8 cellular contexts compared by ENCODE assay signal in genomic region chr12:47870175-47870781, GRCh38. TPM values are rescaled to one million over a fixed set of nuclear protein-coding genes. Genes with fewer than 3 reads are reported as not detected.
DNase-seq lines count a peak whose midpoint lies in the region; ATAC-seq and TF ChIP-seq lines count a peak whose summit lies in the region.

No MANE protein-coding gene starts in this region.

- ATAC-seq in HG02610 (IDR thresholded peaks at IDR 0.05; ENCODE audit: unreplicated experiment): no peak

- peaks cover 91% of the 10 kb centered on the region for H3K36me3 Mint-ChIP-seq in activated CD4-positive, alpha-beta T cell treated with anti-CD3 and anti-CD28 coated beads, Interleukin-2, amount 10 ng/mL, durations not matched to agents 24 days and 14 days (ENCODE audit: low read depth)
- no peaks in the 10 kb centered on the region for H3K36me3 Mint-ChIP-seq in mesothelial cell of epicardium

- peaks cover 77% of the 10 kb centered on the region for H3K4me1 Mint-ChIP-seq in activated CD4-positive, alpha-beta T cell treated with anti-CD3 and anti-CD28 coated beads, Interleukin-2, amount 10 ng/mL, durations not matched to agents 24 days and 14 days
- peaks cover 2% of the 10 kb centered on the region for H3K4me1 Mint-ChIP-seq in mesothelial cell of epicardium

- no peaks in the 10 kb centered on the region for H3K27me3 Mint-ChIP-seq in activated CD4-positive, alpha-beta T cell treated with anti-CD3 and anti-CD28 coated beads, Interleukin-2, amount 10 ng/mL, durations not matched to agents 24 days and 14 days
- H3K27me3 Mint-ChIP-seq in mesothelial cell of epicardium (ENCODE audit: low read depth): no peaks in the 10 kb centered on the region

- intact Hi-C loops in activated CD4-positive, alpha-beta T cell treated with anti-CD3 and anti-CD28 coated beads, Interleukin-2, amount 10 ng/mL, durations not matched to agents 24 days and 14 days (cut with micrococcal nuclease): no loop called here

- H3K4me3 ChIP-seq in cardiac fibroblast (replicated peaks in 1 of 2; ENCODE audit: low read depth in 2 of 2, low read length in 2 of 2): no peak overlapping the region

- H3K27ac Mint-ChIP-seq in activated CD4-positive, alpha-beta T cell treated with anti-CD3 and anti-CD28 coated beads, Interleukin-2, amount 10 ng/mL, durations not matched to agents 24 days and 14 days: peak overlapping the region; percentile 93
- H3K27ac Mint-ChIP-seq in mesothelial cell of epicardium: no peak overlapping the region

- DNase-seq in activated CD4-positive, alpha-beta T cell treated with anti-CD3 and anti-CD28 coated beads, Interleukin-2, amount 10 ng/mL, durations not matched to agents 24 days and 14 days: no peak
- no peak for DNase-seq in activated CD4-positive, alpha-beta T cell treated with anti-CD3 and anti-CD28 coated beads, Interleukin-2, amount 50 U/mL, for 4 hours
- peak; percentile 82 for DNase-seq in LHCN-M2 (ENCODE audit: low read depth)
- peak; percentile 42 to 59 for DNase-seq in cardiac fibroblast (ENCODE audit: low read depth in 2 of 2)
- peak; percentile 78 for DNase-seq in mesenteric fat pad (ENCODE audit: low spot score)
- no peak for DNase-seq in mesothelial cell of epicardium (ENCODE audit: low spot score in 2 of 2, unreplicated experiment in 2 of 2)
- DNase-seq in SIG-M5 treated with dmso at 0.1 percent for 504 hours (lab: John Stamatoyannopoulos, UW; ENCODE audit: unreplicated experiment): no peak

- TF ChIP-seq CTCF in cardiac fibroblast (IDR thresholded peaks at IDR 0.05; ENCODE audit: low read depth, low read length) (peak; percentile 63), mesothelial cell of epicardium (IDR thresholded peaks at IDR 0.05; ENCODE audit: unreplicated experiment) (no peak)

- H3K9me3 Mint-ChIP-seq in activated CD4-positive, alpha-beta T cell treated with anti-CD3 and anti-CD28 coated beads, Interleukin-2, amount 10 ng/mL, durations not matched to agents 24 days and 14 days: no peaks in the 10 kb centered on the region
- no peaks in the 10 kb centered on the region for H3K9me3 Mint-ChIP-seq in mesothelial cell of epicardium

- peak overlapping the region; percentile 51 for H3K4me3 Mint-ChIP-seq in activated CD4-positive, alpha-beta T cell treated with anti-CD3 and anti-CD28 coated beads, Interleukin-2, amount 10 ng/mL, durations not matched to agents 24 days and 14 days
- no peak overlapping the region for H3K4me3 Mint-ChIP-seq in mesothelial cell of epicardium

RNA-seq across cellular contexts. Expression of gene VDR, which starts 34.5 kb away (rescaled TPM):
- total RNA-seq in activated CD4-positive, alpha-beta T cell treated with anti-CD3 and anti-CD28 coated beads, Interleukin-2, amount 10 ng/mL, durations not matched to agents 24 days and 14 days: 267 and 277 TPM in 2 replicates
- 5.8 and 5.9 TPM in 2 replicates for total RNA-seq in LHCN-M2 (2014; rRNA removed)
- 6.6 TPM for polyA plus RNA-seq in LHCN-M2 (2012)
- total RNA-seq in mesenteric fat pad: 9.8 TPM
- total RNA-seq in mesothelial cell of epicardium: 0.36 to 0.54 TPM (median 0.51 TPM) in 3 replicates

RNA-seq across cellular contexts. Expression of gene HDAC7, which starts 50.6 kb away (rescaled TPM):
- total RNA-seq in activated CD4-positive, alpha-beta T cell treated with anti-CD3 and anti-CD28 coated beads, Interleukin-2, amount 10 ng/mL, durations not matched to agents 24 days and 14 days: 405 and 419 TPM in 2 replicates
- total RNA-seq in LHCN-M2 (2014; rRNA removed) (26.3 and 27.1 TPM in 2 replicates), mesenteric fat pad (105 TPM), mesothelial cell of epicardium (113 to 132 TPM (median 123 TPM) in 3 replicates)
- polyA plus RNA-seq in LHCN-M2 (2012): 51.8 TPM

Comparison
In these comparisons a context has a peak if more than half of its experiments do, and no peak if none do; other contexts are left out.
1. DNase-seq: peak in LHCN-M2 (single experiment), cardiac fibroblast (2 of 2) and mesenteric fat pad (single experiment); none in activated CD4-positive, alpha-beta T cell treated with anti-CD3 and anti-CD28 coated beads, Interleukin-2, amount 10 ng/mL, durations not matched to agents 24 days and 14 days (single experiment), activated CD4-positive, alpha-beta T cell treated with anti-CD3 and anti-CD28 coated beads, Interleukin-2, amount 50 U/mL, for 4 hours (0 of 2), mesothelial cell of epicardium (0 of 2) and SIG-M5 treated with dmso at 0.1 percent for 504 hours (single experiment).
2. RNA of gene VDR, which starts 34.5 kb away (total RNA-seq): 267 to 277 TPM in activated CD4-positive, alpha-beta T cell treated with anti-CD3 and anti-CD28 coated beads, Interleukin-2, amount 10 ng/mL, durations not matched to agents 24 days and 14 days; 9.8 TPM in mesenteric fat pad (single experiment), 5.8 to 5.9 TPM in LHCN-M2 and 0.36 to 0.54 TPM in mesothelial cell of epicardium; every median in the first group is over 10 times any median in the second.